14 cellular contexts compared by ENCODE assay signal in the genomic region with DNA sequence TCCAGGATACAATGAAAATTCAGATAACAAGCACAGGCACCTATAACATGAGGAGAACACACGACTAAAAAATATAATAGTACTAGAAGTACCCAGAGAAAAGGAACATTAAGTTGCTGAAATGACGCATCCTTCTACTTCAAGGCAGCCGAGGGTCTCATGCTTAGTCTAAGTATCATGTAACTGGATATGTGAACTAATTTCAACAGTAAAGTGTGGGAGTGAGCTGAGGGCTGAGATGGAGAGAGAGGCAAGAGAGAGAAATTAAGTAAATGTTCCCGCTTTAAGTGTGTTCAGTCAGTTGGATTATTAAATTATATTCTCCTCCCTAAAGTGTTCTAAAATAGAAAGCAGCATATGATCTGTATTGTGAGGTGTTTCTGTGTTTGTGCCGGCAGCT.
"Had no signal": no experiment of that assay in that cellular context is flagged by ENCODE, and none has a peak within 500 bp of the region (broad histone marks: within the 10 kb centered on the region; RNA-seq: fewer than 3 reads in every experiment).

No MANE protein-coding gene starts in this region.

- H3K9me3 ChIP-seq: SJCRH30, tibial artery had no signal

- H3K4me1 Mint-ChIP-seq: natural killer cell had no signal

- H3K4me3 Mint-ChIP-seq: activated CD8-positive, alpha-beta memory T cell treated with anti-CD3 and anti-CD28 coated beads, Interleukin-2, amount 10 ng/mL, durations not matched to agents 7 days and 5 days; brain; natural killer cell had no signal

- H3K27ac Mint-ChIP-seq: activated CD8-positive, alpha-beta memory T cell treated with anti-CD3 and anti-CD28 coated beads, Interleukin-2, amount 10 ng/mL, durations not matched to agents 7 days and 5 days; brain; natural killer cell had no signal

- H3K36me3 ChIP-seq: SJCRH30, tibial artery had no signal

- H3K27me3 Mint-ChIP-seq: brain had no signal

- H3K4me1 ChIP-seq: foreskin keratinocyte, tibial artery had no signal

- DNase-seq: activated CD4-positive, alpha-beta T cell treated with anti-CD3 and anti-CD28 coated beads for 4 hours; activated CD8-positive, alpha-beta memory T cell treated with anti-CD3 and anti-CD28 coated beads, Interleukin-2, amount 10 ng/mL, durations not matched to agents 7 days and 5 days; effector CD8-positive, alpha-beta T cell; foreskin keratinocyte; mesenchymal stem cell; natural killer cell; retina; SJCRH30; stimulated activated CD4-positive, alpha-beta T cell treated with anti-CD3 and anti-CD28 coated beads, Interleukin-12 subunit alpha, Interleukin-12 subunit beta, amount 100 ng/mL, for 4 hours; stimulated activated CD4-positive, alpha-beta T cell treated with anti-CD3 and anti-CD28 coated beads, Interleukin-2, amount 100 ng/mL, for 24 hours; T1000; tibial artery had no signal

- H3K27me3 ChIP-seq: foreskin keratinocyte, SJCRH30, tibial artery had no signal

- H3K27ac ChIP-seq: foreskin keratinocyte, SJCRH30, tibial artery had no signal

- ATAC-seq: activated CD8-positive, alpha-beta memory T cell treated with anti-CD3 and anti-CD28 coated beads, Interleukin-2, amount 10 ng/mL, durations not matched to agents 7 days and 5 days; foreskin keratinocyte; natural killer cell had no signal

- H3K9me3 Mint-ChIP-seq: activated naive CD4-positive, alpha-beta T cell treated with anti-CD3 and anti-CD28 coated beads, Interleukin-2, amount 50 U/mL, for 72 hours; brain; natural killer cell had no signal

- H3K4me3 ChIP-seq: SJCRH30, tibial artery had no signal

- H3K36me3 Mint-ChIP-seq: natural killer cell had no signal
